ENCODE assay signal across 8 cellular contexts in genomic region chr21:44845418-44846200, GRCh38. TPM values are rescaled to one million over a fixed set of nuclear protein-coding genes. Genes with fewer than 3 reads are reported as not detected.
A peak's percentile ranks its signal among the peaks of the same experiment; 100 is the strongest.
DNase-seq lines count a peak whose midpoint lies in the region; ATAC-seq and TF ChIP-seq lines count a peak whose summit lies in the region.

No MANE protein-coding gene starts in this region.

- TF ChIP-seq POLR2A in Peyer's patch (IDR thresholded peaks at IDR 0.05) = no peak

- H3K36me3 Mint-ChIP-seq in activated naive CD4-positive, alpha-beta T cell treated with anti-CD3 and anti-CD28 coated beads, Interleukin-2, amount 10 ng/mL, durations not matched to agents 7 days and 5 days = peaks cover 12% of the 10 kb centered on the region
- H3K36me3 Mint-ChIP-seq in progenitor cell of endocrine pancreas (ENCODE audit: insufficient read depth) = peaks cover 9% of the 10 kb centered on the region

- H3K27me3 Mint-ChIP-seq in activated naive CD4-positive, alpha-beta T cell treated with anti-CD3 and anti-CD28 coated beads, Interleukin-2, amount 10 ng/mL, durations not matched to agents 7 days and 5 days = peaks cover 47% of the 10 kb centered on the region
- peaks cover 21% of the 10 kb centered on the region for H3K27me3 Mint-ChIP-seq in progenitor cell of endocrine pancreas

- ATAC-seq in DND-41 (ENCODE audit: insufficient read depth, low read depth) = peak; percentile 30; the same call in 1 of the 3 replicates
- peak; percentile 43 for ATAC-seq in HG02852 (IDR thresholded peaks at IDR 0.05; ENCODE audit: unreplicated experiment)
- ATAC-seq in Right ventricle myocardium superior (ENCODE audit: poor library complexity) = peak; percentile 71
- no peak for ATAC-seq in GM21360 (IDR thresholded peaks at IDR 0.05; ENCODE audit: unreplicated experiment)

- no peaks in the 10 kb centered on the region for H3K27me3 ChIP-seq in DND-41 (ENCODE audit: insufficient read depth, low read length, poor library complexity)
- no peaks in the 10 kb centered on the region for H3K27me3 ChIP-seq in Peyer's patch

- CTCF ChIA-PET in activated naive CD4-positive, alpha-beta T cell treated with anti-CD3 and anti-CD28 coated beads, Interleukin-2, amount 10 ng/mL, durations not matched to agents 7 days and 5 days (lab: Charles Lee) = interaction anchor here (1.0 to 1.2 kb wide), 5 partner anchors 15 to 252 kb away, joined by 3 to 5 read pairs (median 3); no protein-coding TSS in a partner anchor

- no peak overlapping the region for H3K4me3 ChIP-seq in DND-41 (ENCODE audit: low read depth in 1 of 2, low read length in 2 of 2)
- H3K4me3 ChIP-seq in Peyer's patch = peak overlapping the region in 3 of 4 donors; percentile 40 to 45 (median 41)

- peak; percentile 17 for TF ChIP-seq CTCF in DND-41 (IDR thresholded peaks at IDR 0.05; ENCODE audit: borderline replicate concordance, extremely low read depth, low read length, poor library complexity, severe bottlenecking)
- peak in 3 of 6 experiments; percentile 29 to 36 (median 31) for TF ChIP-seq CTCF in Peyer's patch (IDR thresholded peaks at IDR 0.05)
- TF ChIP-seq CTCF in progenitor cell of endocrine pancreas (IDR thresholded peaks at IDR 0.05; ENCODE audit: unreplicated experiment) = peak; percentile 54

- no peak overlapping the region for H3K9ac ChIP-seq in DND-41 (ENCODE audit: low read depth, low read length)

- no peaks in the 10 kb centered on the region for H3K9me3 Mint-ChIP-seq in activated naive CD4-positive, alpha-beta T cell treated with anti-CD3 and anti-CD28 coated beads, Interleukin-2, amount 10 ng/mL, durations not matched to agents 7 days and 5 days
- no peaks in the 10 kb centered on the region for H3K9me3 Mint-ChIP-seq in progenitor cell of endocrine pancreas (ENCODE audit: low read depth)

- H3K27ac Mint-ChIP-seq in activated naive CD4-positive, alpha-beta T cell treated with anti-CD3 and anti-CD28 coated beads, Interleukin-2, amount 10 ng/mL, durations not matched to agents 7 days and 5 days = no peak overlapping the region
- H3K27ac Mint-ChIP-seq in progenitor cell of endocrine pancreas = no peak overlapping the region

- H3K36me3 ChIP-seq in DND-41 (ENCODE audit: insufficient read depth, low read length) = peaks cover 21% of the 10 kb centered on the region
- peaks cover 0 to 22% (median 0%) of the 10 kb centered on the region in 3 donors for H3K36me3 ChIP-seq in Peyer's patch

- peaks cover 21% of the 10 kb centered on the region for H3K4me1 Mint-ChIP-seq in activated naive CD4-positive, alpha-beta T cell treated with anti-CD3 and anti-CD28 coated beads, Interleukin-2, amount 10 ng/mL, durations not matched to agents 7 days and 5 days
- H3K4me1 Mint-ChIP-seq in progenitor cell of endocrine pancreas (ENCODE audit: low read depth) = peaks cover 6% of the 10 kb centered on the region

- DNase-seq in DND-41 = no peak
- peak; percentile 43 to 73 (median 73) for DNase-seq in Peyer's patch
- peak; percentile 74 for DNase-seq in activated naive CD4-positive, alpha-beta T cell treated with anti-CD3 and anti-CD28 coated beads, Interleukin-2, amount 10 ng/mL, durations not matched to agents 7 days and 5 days
- peak; percentile 87 for DNase-seq in Right ventricle myocardium superior
- peak; percentile 44 for DNase-seq in progenitor cell of endocrine pancreas (ENCODE audit: low spot score, unreplicated experiment)
- DNase-seq in NCI-H1105 treated with DMSO at 0.1 percent for 48 hours (lab: John Stamatoyannopoulos, UW) = no peak

- peak overlapping the region; percentile 51 for H3K4me3 Mint-ChIP-seq in activated naive CD4-positive, alpha-beta T cell treated with anti-CD3 and anti-CD28 coated beads, Interleukin-2, amount 10 ng/mL, durations not matched to agents 7 days and 5 days
- peak overlapping the region; percentile 48 for H3K4me3 Mint-ChIP-seq in progenitor cell of endocrine pancreas (ENCODE audit: low read depth)

- peaks cover 6% of the 10 kb centered on the region; the same call in 1 of the 2 replicates for H4K20me1 ChIP-seq in DND-41 (ENCODE audit: insufficient read depth, low read length)

- H3K4me1 ChIP-seq in DND-41 (ENCODE audit: insufficient read depth, low read length) (no peaks in the 10 kb centered on the region), Peyer's patch (peaks cover 8 to 42% (median 13%) of the 10 kb centered on the region in 4 donors)

- no peak overlapping the region for H3K4me2 ChIP-seq in DND-41 (ENCODE audit: insufficient read depth, low read length)

- no peak overlapping the region for H2AFZ ChIP-seq in DND-41 (ENCODE audit: low read depth, low read length)

- H3K79me2 ChIP-seq in DND-41 (ENCODE audit: insufficient read depth, low read length) = no peaks in the 10 kb centered on the region

- H3K9me3 ChIP-seq in DND-41 (ENCODE audit: insufficient read depth, low read length, severe bottlenecking) = no peaks in the 10 kb centered on the region
- H3K9me3 ChIP-seq in Peyer's patch = no peaks in the 10 kb centered on the region

- no peak overlapping the region for H3K27ac ChIP-seq in DND-41 (ENCODE audit: low read length)
- H3K27ac ChIP-seq in Peyer's patch = peak overlapping the region in 2 of 4 donors; percentile 55 to 57

- intact Hi-C loops in Right ventricle myocardium superior (cut with DNase I) = no loop called here

RNA-seq across cellular contexts. Expression of gene SUMO3, which starts 27.7 kb away (rescaled TPM):
- total RNA-seq in Peyer's patch (10 to 100 TPM; 42.6 to 57.6 (median 49.8) TPM), Right ventricle myocardium superior (66.5 TPM), progenitor cell of endocrine pancreas (65.0 and 73.5 TPM in 2 replicates)

RNA-seq across cellular contexts. Expression of gene PTTG1IP, which starts 27.9 kb away (rescaled TPM):
- 100 to 1,000 TPM in 3 of 4 donors, 10 to 100 TPM in 1; 69.3 to 495 (median 390) TPM for total RNA-seq in Peyer's patch
- total RNA-seq in Right ventricle myocardium superior = 133 TPM
- 221 and 226 TPM in 2 replicates for total RNA-seq in progenitor cell of endocrine pancreas

RNA-seq across cellular contexts. Expression of gene UBE2G2, which starts 44.0 kb away (rescaled TPM):
- total RNA-seq in Peyer's patch = 100 to 1,000 TPM in 2 of 4 donors, 10 to 100 TPM in 2; 68.8 to 116 (median 95.1) TPM
- total RNA-seq in Right ventricle myocardium superior = 64.5 TPM
- 78.7 and 85.2 TPM in 2 replicates for total RNA-seq in progenitor cell of endocrine pancreas

Comparison
In these comparisons a context has a peak if more than half of its experiments do, and no peak if none do; other contexts are left out.
1. DNase-seq: peak in Peyer's patch (3 of 3), activated naive CD4-positive, alpha-beta T cell treated with anti-CD3 and anti-CD28 coated beads, Interleukin-2, amount 10 ng/mL, durations not matched to agents 7 days and 5 days (single experiment), Right ventricle myocardium superior (single experiment) and progenitor cell of endocrine pancreas (single experiment); none in DND-41 (single experiment) and NCI-H1105 treated with DMSO at 0.1 percent for 48 hours (single experiment).
2. H3K4me3 ChIP-seq: peak in Peyer's patch (3 of 4); none in DND-41 (0 of 2).